Comparison of ENCODE assay signal across 25 cellular contexts in genomic region chr7:45102785-45103712, GRCh38. TPM values are rescaled to one million over a fixed set of nuclear protein-coding genes. Genes with fewer than 3 reads are reported as not detected.
DNase-seq lines count a peak whose midpoint lies in the region; ATAC-seq and TF ChIP-seq lines count a peak whose summit lies in the region.
"Had no signal": no experiment of that assay in that cellular context is flagged by ENCODE, and none has a peak within 500 bp of the region (broad histone marks: within the 10 kb centered on the region; RNA-seq: fewer than 3 reads in every experiment).

No MANE protein-coding gene starts in this region.

- H3K9me3 Mint-ChIP-seq in CD4-positive, alpha-beta T cell, result no peaks in the 10 kb centered on the region
- H3K9me3 Mint-ChIP-seq: CD4-positive, CD25-positive, alpha-beta regulatory T cell; H9; HFFc6; IgD-negative memory B cell had no signal

- TF ChIP-seq EP300 in sigmoid colon (IDR thresholded peaks at IDR 0.05), result no peak

- ATAC-seq in CD4-positive, alpha-beta T cell (ENCODE audit: poor library complexity), result no peak
- ATAC-seq in lower lobe of right lung (no peak), GM21723 (IDR thresholded peaks at IDR 0.05; ENCODE audit: unreplicated experiment) (no peak)
- ATAC-seq: GM12878, Panc1 had no signal

- peak overlapping the region; percentile 29 for H3K27ac ChIP-seq in CD4-positive, alpha-beta T cell (ENCODE audit: low read depth, low read length)
- H3K27ac ChIP-seq in lower lobe of right lung (no peak overlapping the region), sigmoid colon (no peak overlapping the region), substantia nigra (ENCODE audit: low read depth, low read length, poor library complexity, severe bottlenecking) (no peak overlapping the region)
- H3K27ac ChIP-seq: GM23248 had no signal

- H3K27me3 Mint-ChIP-seq in CD4-positive, alpha-beta T cell, result no peaks in the 10 kb centered on the region
- H3K27me3 Mint-ChIP-seq: CD4-positive, CD25-positive, alpha-beta regulatory T cell; IgD-negative memory B cell had no signal

- H3K4me3 ChIP-seq in lower lobe of right lung (no peak overlapping the region), sigmoid colon (no peak overlapping the region)
- H3K4me3 ChIP-seq: GM12878, GM23248 had no signal

- intact Hi-C loops in CD4-positive, alpha-beta T cell (cut with DNase I, micrococcal nuclease), result no loop called here
- intact Hi-C loops in lower lobe of right lung (cut with DNase I), result no loop called here
- intact Hi-C loops in sigmoid colon (cut with DNase I), result no loop called here

- CTCF ChIA-PET in CD4-positive, alpha-beta T cell (lab: Charles Lee), result no interaction called here

- no peaks in the 10 kb centered on the region for H3K9me3 ChIP-seq in CD4-positive, alpha-beta T cell (ENCODE audit: control insufficient read depth, low read length)
- H3K9me3 ChIP-seq in lower lobe of right lung (no peaks in the 10 kb centered on the region), sigmoid colon (no peaks in the 10 kb centered on the region)

- peaks cover 17% of the 10 kb centered on the region for H3K4me1 Mint-ChIP-seq in CD4-positive, alpha-beta T cell (ENCODE audit: low read depth)
- H3K4me1 Mint-ChIP-seq: H9 had no signal

- TF ChIP-seq POLR2A in sigmoid colon (IDR thresholded peaks at IDR 0.05), result no peak

- H3K4me1 ChIP-seq in lower lobe of right lung (peaks cover 12% of the 10 kb centered on the region), sigmoid colon (peaks cover 0 to 16% (median 15%) of the 10 kb centered on the region in 4 donors)

- 84 to 87% methylated on average over 14 of the region's 14 CpGs for WGBS in sigmoid colon, 2 donors

- POLR2A ChIA-PET in CD4-positive, alpha-beta T cell (lab: Charles Lee), result interaction anchor here (0.6 kb wide), 1 partner anchor 902 kb away, joined by 3 read pairs; the partner anchor contains the start of gene YKT6

- H3K27ac Mint-ChIP-seq in CD4-positive, alpha-beta T cell, result peak overlapping the region; percentile 24
- H3K27ac Mint-ChIP-seq: H9, HFFc6, IgD-negative memory B cell had no signal

- no peak overlapping the region for H3K4me3 Mint-ChIP-seq in CD4-positive, alpha-beta T cell
- H3K4me3 Mint-ChIP-seq: CD4-positive, CD25-positive, alpha-beta regulatory T cell; H9; HFFc6; IgD-negative memory B cell had no signal

- no peak for DNase-seq in CD4-positive, alpha-beta T cell
- peak; percentile 20 for DNase-seq in D341Med (ENCODE audit: low spot score)
- peak; percentile 29 for DNase-seq in lower lobe of right lung
- peak; percentile 46 for DNase-seq in sigmoid colon
- DNase-seq in substantia nigra (lab: John Stamatoyannopoulos, UW), result no peak
- DNase-seq in stimulated activated CD4-positive, alpha-beta T cell treated with anti-CD3 and anti-CD28 coated beads, Interleukin-2, amount 100 ng/mL, for 48 hours, result no peak
- DNase-seq: CD4-positive, CD25-positive, alpha-beta regulatory T cell; COR-L47; DMS 273 treated with DMSO at 0.1 percent for 48 hours; DND-41; GM23248; H9; HFFc6; Karpas-422; MV-4-11; NCI-H1105 treated with DMSO at 0.1 percent for 48 hours; NCI-H2029 treated with DMSO at 0.1 percent for 48 hours; NCI-H226; NCI-H510A treated with DMSO at 0.1 percent for 48 hours; NCI-H82 had no signal

- H3K36me3 Mint-ChIP-seq in CD4-positive, alpha-beta T cell (ENCODE audit: low read depth), result peaks cover 95% of the 10 kb centered on the region
- H3K36me3 Mint-ChIP-seq: IgD-negative memory B cell had no signal

- H3K27me3 ChIP-seq in CD4-positive, alpha-beta T cell (ENCODE audit: control insufficient read depth, insufficient read depth, low read length), result no peaks in the 10 kb centered on the region
- H3K27me3 ChIP-seq in lower lobe of right lung (ENCODE audit: low read depth), result no peaks in the 10 kb centered on the region
- H3K27me3 ChIP-seq in sigmoid colon, result no peaks in the 10 kb centered on the region

- TF ChIP-seq CTCF in CD4-positive, alpha-beta T cell (IDR thresholded peaks at IDR 0.05), result no peak
- no peak for TF ChIP-seq CTCF in lower lobe of right lung (IDR thresholded peaks at IDR 0.05)
- TF ChIP-seq CTCF in sigmoid colon (IDR thresholded peaks at IDR 0.05), result no peak

- peaks cover 100% of the 10 kb centered on the region for H3K36me3 ChIP-seq in lower lobe of right lung
- H3K36me3 ChIP-seq in sigmoid colon, result peaks cover 78 to 100% (median 88%) of the 10 kb centered on the region in 4 donors

RNA-seq across cellular contexts. Expression of gene TBRG4, which starts 8.4 kb away (rescaled TPM):
- 100 to 1,000 TPM; 104 to 105 TPM for total RNA-seq in CD4-positive, alpha-beta T cell
- 54.3 TPM for total RNA-seq in lower lobe of right lung
- 10 to 100 TPM; 40.3 to 57.1 (median 46.8) TPM for total RNA-seq in sigmoid colon
- polyA plus RNA-seq in sigmoid colon, result 10 to 100 TPM; 31.8 to 80.1 (median 44.6) TPM

RNA-seq across cellular contexts. Expression of gene NACAD, which starts 14.3 kb away (rescaled TPM):
- total RNA-seq in CD4-positive, alpha-beta T cell, result under 1 TPM; 0.08 to 0.14 TPM
- total RNA-seq in lower lobe of right lung, result 2.5 TPM
- 1 to 10 TPM; 3.2 to 8.9 (median 4.9) TPM for total RNA-seq in sigmoid colon
- polyA plus RNA-seq in sigmoid colon, result 1 to 10 TPM in 1 of 3 donors, under 1 TPM in 2; 0.23 to 1.9 (median 0.60) TPM
- total RNA-seq: GM12878 had no signal
- polyA plus RNA-seq: CD4-positive, CD25-positive, alpha-beta regulatory T cell; GM12878; IgD-negative memory B cell had no signal

RNA-seq across cellular contexts. Expression of gene RAMP3, which starts 54.5 kb away (rescaled TPM):
- not detected for total RNA-seq in CD4-positive, alpha-beta T cell
- total RNA-seq in lower lobe of right lung (183 TPM), sigmoid colon (10 to 100 TPM; 18.4 to 57.8 (median 33.7) TPM)
- polyA plus RNA-seq in sigmoid colon, result 10 to 100 TPM in 1 of 3 donors, 1 to 10 TPM in 2; 2.5 to 26.0 (median 4.8) TPM
- total RNA-seq: CD4-positive, CD25-positive, alpha-beta regulatory T cell; GM12878; GM23248; HFFc6 had no signal
- polyA plus RNA-seq: BJ; CD4-positive, CD25-positive, alpha-beta regulatory T cell; GM12878; GM23248; IgD-negative memory B cell had no signal

Comparison
In these comparisons a context has a peak if more than half of its experiments do, and no peak if none do; other contexts are left out.
1. DNase-seq: peak in D341Med (single experiment), lower lobe of right lung (single experiment) and sigmoid colon (single experiment); none in CD4-positive, alpha-beta T cell (0 of 10), substantia nigra (0 of 49) and stimulated activated CD4-positive, alpha-beta T cell treated with anti-CD3 and anti-CD28 coated beads, Interleukin-2, amount 100 ng/mL, for 48 hours (0 of 2).
2. RNA of gene RAMP3, which starts 54.5 kb away (total RNA-seq): 183 TPM in lower lobe of right lung (single experiment) and 18.4 to 57.8 TPM in sigmoid colon; not detected in CD4-positive, alpha-beta T cell; every median in the first group is over 10 times any median in the second.